Comparison of ENCODE assay signal across 6 cellular contexts in genomic region chr12:81211306-81211705, GRCh38.
"Had no signal": no experiment of that assay in that cellular context is flagged by ENCODE, and none has a peak within 500 bp of the region (broad histone marks: within the 10 kb centered on the region; RNA-seq: fewer than 3 reads in every experiment).

No MANE protein-coding gene starts in this region.

- H3K27ac ChIP-seq: HL-60, KMS-11 had no signal

- H3K9ac ChIP-seq: KMS-11 had no signal

- DNase-seq: GOT3, H7, HCEC 1CT, KBM-7 had no signal

- H3K4me2 ChIP-seq: KMS-11 had no signal
